9 cellular contexts compared by ENCODE assay signal in the genomic region with DNA sequence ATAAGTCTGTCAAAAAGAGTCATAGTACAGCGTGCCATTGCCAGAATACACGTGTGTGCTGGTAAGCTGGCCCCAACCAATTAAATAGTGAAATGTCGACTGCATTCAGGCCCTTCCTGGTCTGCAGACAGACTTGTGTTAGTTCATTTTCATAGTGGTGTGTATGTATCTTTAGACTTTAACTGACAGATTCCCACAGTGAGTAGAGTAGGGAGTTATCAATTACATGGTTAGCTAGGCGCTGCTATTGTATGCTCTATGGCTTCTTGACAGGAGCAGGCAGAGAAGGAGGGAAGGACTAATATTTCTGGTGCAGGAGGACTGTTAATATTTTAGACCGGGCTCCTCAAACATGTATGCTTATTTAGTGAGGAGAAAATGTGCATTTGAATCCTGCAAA.
"Had no signal": no experiment of that assay in that cellular context is flagged by ENCODE, and none has a peak within 500 bp of the region (broad histone marks: within the 10 kb centered on the region; RNA-seq: fewer than 3 reads in every experiment).

No MANE protein-coding gene starts in this region.

- H2AFZ ChIP-seq: GM23248 had no signal

- FAIRE-seq: HepG2 had no signal

- H3K9me3 ChIP-seq: HAP-1 had no signal

- H3K27ac Mint-ChIP-seq: HFFc6, IgD-negative memory B cell had no signal

- DNase-seq: GM23248, GOT3, H7, HFFc6 had no signal

- H3K4me1 ChIP-seq: HAP-1 had no signal

- H3K36me3 ChIP-seq: HAP-1 had no signal

- H3K9ac ChIP-seq: GM23248 had no signal

- H3K4me3 Mint-ChIP-seq: HFFc6, IgD-negative memory B cell had no signal

- H3K27ac ChIP-seq: GM23248, HL-60 had no signal

- ATAC-seq: HCT116, HepG2 had no signal

- H3K4me3 ChIP-seq: GM23248, HAP-1 had no signal
